ENCODE assay signal across 11 cellular contexts in the genomic region with DNA sequence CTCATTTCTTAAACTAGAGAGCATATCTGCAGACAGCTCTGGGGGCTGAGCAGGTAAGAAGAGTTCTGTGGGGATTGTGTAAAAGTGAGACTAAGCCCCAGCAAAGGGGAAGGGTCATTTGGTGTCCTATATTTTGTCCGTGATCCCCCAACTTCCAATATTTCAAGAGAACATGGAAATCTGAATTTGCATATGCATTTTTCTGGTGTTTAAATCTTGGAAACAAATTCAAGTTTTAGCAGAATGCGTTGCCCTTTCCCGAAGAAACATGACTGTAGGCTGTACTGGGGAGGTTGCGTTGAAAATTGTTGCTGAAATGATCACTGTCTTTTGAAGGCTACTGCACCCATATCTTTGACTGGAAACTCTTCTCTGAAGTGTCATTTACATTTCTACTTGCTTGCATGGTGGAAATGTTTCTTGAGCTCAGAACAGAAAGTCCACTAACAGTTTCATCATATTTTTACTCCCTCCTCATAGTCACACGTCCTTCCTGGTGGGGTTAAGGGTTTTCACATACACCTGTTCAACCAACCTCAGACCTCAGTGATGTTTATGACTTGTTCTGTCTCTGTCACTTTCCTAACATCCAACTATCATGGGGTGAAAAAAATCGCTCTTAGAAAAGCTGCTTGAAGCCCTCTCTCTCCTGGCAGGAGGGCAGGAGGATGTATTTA.
DNase-seq lines count a peak whose midpoint lies in the region; ATAC-seq and TF ChIP-seq lines count a peak whose summit lies in the region.
"Had no signal": no experiment of that assay in that cellular context is flagged by ENCODE, and none has a peak within 500 bp of the region (broad histone marks: within the 10 kb centered on the region; RNA-seq: fewer than 3 reads in every experiment).

No MANE protein-coding gene starts in this region.

- H3K9me3 ChIP-seq in endodermal cell (ENCODE audit: control insufficient read depth, low read length) (no peaks in the 10 kb centered on the region), thyroid gland (no peaks in the 10 kb centered on the region)
- H3K9me3 ChIP-seq in naive thymus-derived CD4-positive, alpha-beta T cell (ENCODE audit: control insufficient read depth in 2 of 3, low read length in 3 of 3) = no peaks in the 10 kb centered on the region

- no peaks in the 10 kb centered on the region for H3K9me3 Mint-ChIP-seq in endodermal cell
- no peaks in the 10 kb centered on the region for H3K9me3 Mint-ChIP-seq in naive thymus-derived CD4-positive, alpha-beta T cell

- H3K4me3 Mint-ChIP-seq in endodermal cell = no peak overlapping the region
- H3K4me3 Mint-ChIP-seq in naive thymus-derived CD4-positive, alpha-beta T cell = no peak overlapping the region

- intact Hi-C loops in posterior vena cava (cut with DNase I) (no loop called here), thyroid gland (cut with DNase I) (no loop called here)
- intact Hi-C loops in naive thymus-derived CD4-positive, alpha-beta T cell (cut with micrococcal nuclease) = no loop called here

- no peaks in the 10 kb centered on the region for H3K27me3 Mint-ChIP-seq in endodermal cell (ENCODE audit: insufficient read depth)
- H3K27me3 Mint-ChIP-seq in naive thymus-derived CD4-positive, alpha-beta T cell = no peaks in the 10 kb centered on the region

- H3K4me1 ChIP-seq in endodermal cell (ENCODE audit: control insufficient read depth, insufficient read depth, low read length) (no peaks in the 10 kb centered on the region), thyroid gland (peaks cover 26 to 40% of the 10 kb centered on the region in 2 donors)
- peaks cover 17 to 24% of the 10 kb centered on the region in 2 donors for H3K4me1 ChIP-seq in naive thymus-derived CD4-positive, alpha-beta T cell (ENCODE audit: control insufficient read depth in 2 of 2, insufficient read depth in 2 of 2, low read length in 2 of 2)

- POLR2A ChIA-PET in naive thymus-derived CD4-positive, alpha-beta T cell (lab: Charles Lee) = interaction anchor here (0.5 to 1.0 kb wide), 2 partner anchors 24 to 45 kb away, joined by 3 to 4 read pairs; no protein-coding TSS in a partner anchor

- CTCF ChIA-PET in naive thymus-derived CD4-positive, alpha-beta T cell (lab: Charles Lee) = interaction anchor here (0.8 to 1.5 kb wide), 5 partner anchors 10 to 355 kb away, joined by 3 to 5 read pairs (median 4); no protein-coding TSS in a partner anchor

- no peak overlapping the region for H3K27ac ChIP-seq in endodermal cell (ENCODE audit: low read depth, low read length)
- no peak overlapping the region for H3K27ac ChIP-seq in naive thymus-derived CD4-positive, alpha-beta T cell (ENCODE audit: low read depth, low read length)
- no peak overlapping the region for H3K27ac ChIP-seq in thyroid gland

- H3K4me3 ChIP-seq in endodermal cell (ENCODE audit: low read length) (no peak overlapping the region), thyroid gland (replicated peaks in 1 of 3) (no peak overlapping the region)
- no peak overlapping the region for H3K4me3 ChIP-seq in naive thymus-derived CD4-positive, alpha-beta T cell (ENCODE audit: low read length)

- TF ChIP-seq CTCF in endodermal cell (conservative IDR thresholded peaks at IDR 0.05) (no peak), thyroid gland (IDR thresholded peaks at IDR 0.05) (no peak)

- peak; percentile 4 for DNase-seq in endodermal cell
- no peak for DNase-seq in superior temporal gyrus (ENCODE audit: extremely low spot score)
- DNase-seq in posterior vena cava (ENCODE audit: low spot score) = no peak
- DNase-seq in naive thymus-derived CD4-positive, alpha-beta T cell = no peak
- no peak for DNase-seq in thyroid gland
- DNase-seq: activated CD4-positive, CD25-positive, alpha-beta regulatory T cell; NCI-H2081 had no signal

- H3K36me3 ChIP-seq in endodermal cell (ENCODE audit: control insufficient read depth, insufficient read depth, low read length) (no peaks in the 10 kb centered on the region), thyroid gland (no peaks in the 10 kb centered on the region)
- no peaks in the 10 kb centered on the region for H3K36me3 ChIP-seq in naive thymus-derived CD4-positive, alpha-beta T cell (ENCODE audit: control insufficient read depth in 2 of 3, insufficient read depth in 3 of 3, low read length in 3 of 3)

- no peak overlapping the region for H3K9ac ChIP-seq in endodermal cell (ENCODE audit: extremely low read depth, low read length, poor library complexity, severe bottlenecking)

- H3K27ac Mint-ChIP-seq in endodermal cell = no peak overlapping the region
- peak overlapping the region in 2 of 9 donors; percentile 41 to 60 for H3K27ac Mint-ChIP-seq in naive thymus-derived CD4-positive, alpha-beta T cell

- peaks cover 27% of the 10 kb centered on the region for H3K4me1 Mint-ChIP-seq in endodermal cell
- H3K4me1 Mint-ChIP-seq in naive thymus-derived CD4-positive, alpha-beta T cell = peaks cover 26 to 59% (median 41%) of the 10 kb centered on the region in 7 donors

- peak; percentile 62 for ATAC-seq in GM18502 (IDR thresholded peaks at IDR 0.05; ENCODE audit: poor library complexity, unreplicated experiment)
- peak; percentile 63 for ATAC-seq in GM21423 (IDR thresholded peaks at IDR 0.05; ENCODE audit: unreplicated experiment)
- peak; percentile 54 for ATAC-seq in HG03196 (IDR thresholded peaks at IDR 0.05; ENCODE audit: unreplicated experiment)
- ATAC-seq in naive thymus-derived CD4-positive, alpha-beta T cell = no peak
- ATAC-seq: left lobe of liver had no signal

- no peaks in the 10 kb centered on the region for H3K36me3 Mint-ChIP-seq in endodermal cell (ENCODE audit: low read depth)
- H3K36me3 Mint-ChIP-seq in naive thymus-derived CD4-positive, alpha-beta T cell = no peaks in the 10 kb centered on the region

- no peaks in the 10 kb centered on the region for H3K27me3 ChIP-seq in endodermal cell (ENCODE audit: control insufficient read depth, insufficient read depth, low read length, poor library complexity, severe bottlenecking)
- no peaks in the 10 kb centered on the region for H3K27me3 ChIP-seq in naive thymus-derived CD4-positive, alpha-beta T cell (ENCODE audit: control insufficient read depth in 2 of 2, insufficient read depth in 2 of 2, low read length in 2 of 2)
- no peaks in the 10 kb centered on the region for H3K27me3 ChIP-seq in thyroid gland

- TF ChIP-seq POLR2A in thyroid gland (IDR thresholded peaks at IDR 0.05) = no peak

- 84 to 88% methylated on average over 4 to 6 of the region's 6 CpGs for WGBS in endodermal cell (ENCODE audit: insufficient coverage in 1 of 2, insufficient read length in 1 of 2), 2 experiments
- WGBS in thyroid gland, 2 donors = 94 to 96% methylated on average over 6 of the region's 6 CpGs
